In genomic region chr1:195569934-195570333, GRCh38 we compare ENCODE assay signal across 19 cellular contexts.
DNase-seq lines count a peak whose midpoint lies in the region; ATAC-seq, FAIRE-seq and TF ChIP-seq lines count a peak whose summit lies in the region.
"Had no signal": no experiment of that assay in that cellular context is flagged by ENCODE, and none has a peak within 500 bp of the region (broad histone marks: within the 10 kb centered on the region; RNA-seq: fewer than 3 reads in every experiment).

No MANE protein-coding gene starts in this region.

- POLR2A ChIA-PET in IMR-90 (lab: Charles Lee; ENCODE audit: unreplicated experiment), result no interaction called here

- no peak for FAIRE-seq in HTR-8/SVneo (lab: Jason Lieb, UNC)
- FAIRE-seq: GM12878, GM18507, H54 had no signal

- no peak overlapping the region for H3K18ac ChIP-seq in IMR-90 (ENCODE audit: low read depth, low read length)

- no peaks in the 10 kb centered on the region for H4K20me1 ChIP-seq in IMR-90 (ENCODE audit: insufficient read depth, low read length)

- H3K56ac ChIP-seq in IMR-90 (ENCODE audit: extremely low read depth, insufficient read depth, low read length), result no peak overlapping the region

- no peak for TF ChIP-seq CTCF in IMR-90 (conservative IDR thresholded peaks at IDR 0.05; ENCODE audit: low read depth, low read length)

- H3K4me3 ChIP-seq in IMR-90 (ENCODE audit: insufficient read depth, low read depth, low read length), result no peak overlapping the region
- H3K4me3 ChIP-seq: GM12878, HAP-1 had no signal

- no peak overlapping the region for H3K4ac ChIP-seq in IMR-90 (ENCODE audit: low read depth, low read length)

- no CpG with 5 or more reads among the region's 3 CpGs for WGBS in IMR-90 (ENCODE audit: extremely low coverage in 2 of 2, insufficient read length in 1 of 2), 2 experiments

- dilution Hi-C loops in IMR-90 (cut with HindIII; ENCODE audit: low sequenced_read_pairs, unreplicated experiment), result no loop called here

- TF ChIP-seq RAD21 in IMR-90 (IDR thresholded peaks at IDR 0.05; ENCODE audit: low read length), result no peak

- CTCF ChIA-PET in IMR-90 (lab: Yijun Ruan, JAX), result no interaction called here

- no peaks in the 10 kb centered on the region for H3K79me1 ChIP-seq in IMR-90 (ENCODE audit: low read depth in 1 of 2, low read length in 2 of 2)

- no peak overlapping the region for H2AK5ac ChIP-seq in IMR-90 (ENCODE audit: low read depth, low read length)

- peak; percentile 60 for ATAC-seq in IMR-90 (ENCODE audit: low read depth)
- ATAC-seq: CD8-positive, alpha-beta T cell; GM12878 had no signal

- no peak overlapping the region for H3K27ac ChIP-seq in IMR-90 (ENCODE audit: insufficient read depth, low read length)

- no TSS peak for BruUV-seq in IMR-90 (replicated peaks; lab: Mats Ljungman, UMichigan)

- no peaks in the 10 kb centered on the region for H3K9me3 ChIP-seq in IMR-90 (ENCODE audit: control insufficient read depth, insufficient read depth, low read length)
- H3K9me3 ChIP-seq: Caco-2, HAP-1 had no signal

- no peak overlapping the region for H2BK20ac ChIP-seq in IMR-90 (ENCODE audit: low read depth, low read length)

- intact Hi-C loops in IMR-90 (cut with micrococcal nuclease), result no loop called here

- DNase-seq in EH (ENCODE audit: low read depth), result peak; percentile 34
- peak; percentile 13 for DNase-seq in ELR (ENCODE audit: low read depth)
- DNase-seq in IMR-90, result peak; percentile 57
- peak; percentile 5 for DNase-seq in fibroblast of peridontal ligament (ENCODE audit: extremely low read depth)
- no peak for DNase-seq in SHP77 (lab: John Stamatoyannopoulos, UW)
- no peak for DNase-seq in NCI-H146 (lab: John Stamatoyannopoulos, UW)
- DNase-seq in HTR-8/SVneo (ENCODE audit: insufficient read length, low spot score), result no peak
- DNase-seq in SW480 (ENCODE audit: low spot score), result no peak
- DNase-seq: C1 segment of cervical spinal cord; Caco-2; CD8-positive, alpha-beta T cell; DMS 273 treated with DMSO at 0.1 percent for 48 hours; DMS79; GDM1; GOT3 had no signal

- no peak overlapping the region for H4K8ac ChIP-seq in IMR-90 (ENCODE audit: low read depth in 2 of 2, low read length in 2 of 2)

- H3K27me3 ChIP-seq in IMR-90 (ENCODE audit: control insufficient read depth, insufficient read depth, low read length), result no peaks in the 10 kb centered on the region

- H2BK15ac ChIP-seq in IMR-90 (ENCODE audit: low read depth, low read length), result no peak overlapping the region

- in situ Hi-C loops in IMR-90 (cut with MboI; ENCODE audit: low sequenced_read_pairs), result no loop called here

- H4K91ac ChIP-seq in IMR-90 (ENCODE audit: insufficient read depth, low read depth, low read length), result no peak overlapping the region

- no peak overlapping the region for H2AFZ ChIP-seq in IMR-90 (replicated peaks; ENCODE audit: low read length, poor library complexity)

- peaks cover 3% of the 10 kb centered on the region for H3K4me1 ChIP-seq in IMR-90 (ENCODE audit: control insufficient read depth, insufficient read depth, low read length)
- H3K4me1 ChIP-seq: Caco-2, HAP-1 had no signal

- H3K23ac ChIP-seq in IMR-90 (ENCODE audit: low read depth, low read length), result no peak overlapping the region

- H3K4me2 ChIP-seq in IMR-90 (ENCODE audit: low read depth, low read length), result no peak overlapping the region

- no peak overlapping the region for H4K5ac ChIP-seq in IMR-90 (ENCODE audit: low read depth, low read length)

- H3K36me3 ChIP-seq in IMR-90 (ENCODE audit: control insufficient read depth, insufficient read depth, low read length), result no peaks in the 10 kb centered on the region
- H3K36me3 ChIP-seq: HAP-1 had no signal

- H3K9ac ChIP-seq in IMR-90 (ENCODE audit: low read depth, low read length), result no peak overlapping the region

- TF ChIP-seq POLR2A in IMR-90 (IDR thresholded peaks at IDR 0.05; ENCODE audit: low read depth, low read length), result no peak

- H3K14ac ChIP-seq in IMR-90 (replicated peaks; ENCODE audit: low read depth, low read length), result no peak overlapping the region

- H2AK9ac ChIP-seq in IMR-90 (replicated peaks; ENCODE audit: low read depth, low read length, poor library complexity), result no peak overlapping the region

- H3K9me1 ChIP-seq in IMR-90 (ENCODE audit: insufficient read depth, low read length), result no peaks in the 10 kb centered on the region

- H2BK5ac ChIP-seq in IMR-90 (ENCODE audit: low read depth, low read length, poor library complexity, severe bottlenecking), result no peak overlapping the region

- H2BK120ac ChIP-seq in IMR-90 (ENCODE audit: low read depth, low read length), result no peak overlapping the region

TF ChIP-seq in IMR-90, 13 proteins besides CTCF, POLR2A, EP300 and RAD21:
- TF ChIP-seq FOS (IDR thresholded peaks at IDR 0.05; ENCODE audit: low read depth, low read length) (no peak), RFX5 (IDR thresholded peaks at IDR 0.05; ENCODE audit: low read depth, low read length) (no peak), SMC3 (IDR thresholded peaks at IDR 0.05; ENCODE audit: low read depth, low read length) (no peak), CHD1 (IDR thresholded peaks at IDR 0.05; ENCODE audit: low read depth, low read length) (no peak), MAFK (IDR thresholded peaks at IDR 0.05; ENCODE audit: low read depth, low read length) (no peak), MAZ (IDR thresholded peaks at IDR 0.05; ENCODE audit: borderline replicate concordance, low read depth, low read length) (no peak), CEBPB (IDR thresholded peaks at IDR 0.05; ENCODE audit: low read depth, low read length) (no peak), BHLHE40 (IDR thresholded peaks at IDR 0.05; ENCODE audit: low read depth, low read length) (no peak), MXI1 (IDR thresholded peaks at IDR 0.05; ENCODE audit: borderline replicate concordance, low read depth, low read length) (no peak), USF2 (IDR thresholded peaks at IDR 0.05; ENCODE audit: low read depth, low read length) (no peak), ELK1 (IDR thresholded peaks at IDR 0.05; ENCODE audit: borderline replicate concordance, low read depth, low read length) (no peak), RCOR1 (IDR thresholded peaks at IDR 0.05; ENCODE audit: insufficient replicate concordance, low read length) (no peak)

Comparison
In these comparisons a context has a peak if more than half of its experiments do, and no peak if none do; other contexts are left out.
1. DNase-seq: peak in EH (single experiment), ELR (single experiment), IMR-90 (single experiment) and fibroblast of peridontal ligament (single experiment); none in SHP77 (0 of 2), NCI-H146 (single experiment), HTR-8/SVneo (single experiment) and SW480 (single experiment).